Comparison of ENCODE assay signal across 20 cellular contexts in genomic region chr10:61669849-61670248, GRCh38. TPM values are rescaled to one million over a fixed set of nuclear protein-coding genes. Genes with fewer than 3 reads are reported as not detected.
DNase-seq lines count a peak whose midpoint lies in the region; ATAC-seq, FAIRE-seq and TF ChIP-seq lines count a peak whose summit lies in the region.
"Had no signal": no experiment of that assay in that cellular context is flagged by ENCODE, and none has a peak within 500 bp of the region (broad histone marks: within the 10 kb centered on the region; RNA-seq: fewer than 3 reads in every experiment).

No MANE protein-coding gene starts in this region.

- H3K9me3 Mint-ChIP-seq in activated T-cell treated with anti-CD3 and anti-CD28 coated beads, Interleukin-2, amount 50 U/mL, for 24 hours, result no peaks in the 10 kb centered on the region
- H3K9me3 Mint-ChIP-seq: GM23338, HFFc6 had no signal

- no peak overlapping the region for H3K4me3 ChIP-seq in body of pancreas
- H3K4me3 ChIP-seq: BLaER1, GM23338 had no signal

- no peaks in the 10 kb centered on the region for H3K27me3 ChIP-seq in body of pancreas
- H3K27me3 ChIP-seq: BLaER1 had no signal

- intact Hi-C loops in body of pancreas (cut with DNase I), result no loop called here

- H3K9me3 ChIP-seq in body of pancreas, result no peaks in the 10 kb centered on the region
- H3K9me3 ChIP-seq: BLaER1 had no signal

- DNase-seq in NCI-H69 (lab: John Stamatoyannopoulos, UW), result peak; percentile 4
- no peak for DNase-seq in body of pancreas
- no peak for DNase-seq in activated T-cell treated with anti-CD3 and anti-CD28 coated beads, Interleukin-2, amount 50 U/mL, for 24 hours
- DNase-seq in DMS79 (lab: John Stamatoyannopoulos, UW), result no peak
- DNase-seq: 8988T; CD4-positive, alpha-beta memory T cell; DMS153; DMS79 treated with DMSO at 0.1 percent for 48 hours; GF-D8; HFFc6 had no signal

- peak; percentile 26 for FAIRE-seq in endometrium (lab: Jason Lieb, UNC)
- FAIRE-seq: H54, HepG2 had no signal

- no peak for TF ChIP-seq CTCF in body of pancreas (IDR thresholded peaks at IDR 0.05)

- H3K27me3 Mint-ChIP-seq in activated T-cell treated with anti-CD3 and anti-CD28 coated beads, Interleukin-2, amount 50 U/mL, for 24 hours, result peaks cover 13% of the 10 kb centered on the region

- no peaks in the 10 kb centered on the region for H3K36me3 ChIP-seq in body of pancreas (replicated peaks in 1 of 2; ENCODE audit: insufficient read depth in 1 of 2, low read depth in 2 of 2)
- H3K36me3 ChIP-seq: BLaER1 had no signal

- no peak overlapping the region for H3K27ac Mint-ChIP-seq in activated T-cell treated with anti-CD3 and anti-CD28 coated beads, Interleukin-2, amount 50 U/mL, for 24 hours
- H3K27ac Mint-ChIP-seq: CD14-positive monocyte; CD4-positive, alpha-beta memory T cell; GM23338; HFFc6 had no signal

- TF ChIP-seq POLR2A in body of pancreas (IDR thresholded peaks at IDR 0.05), result no peak

- no peak overlapping the region for H3K27ac ChIP-seq in body of pancreas
- H3K27ac ChIP-seq: BLaER1 had no signal

- H3K4me3 Mint-ChIP-seq in activated T-cell treated with anti-CD3 and anti-CD28 coated beads, Interleukin-2, amount 50 U/mL, for 24 hours, result no peak overlapping the region
- H3K4me3 Mint-ChIP-seq: CD14-positive monocyte; CD4-positive, alpha-beta memory T cell; GM23338; HFFc6 had no signal

- H3K4me1 ChIP-seq in body of pancreas, result no peaks in the 10 kb centered on the region
- H3K4me1 ChIP-seq: BLaER1 had no signal

- ATAC-seq in SK-N-SH treated with all-trans-retinoic acid at 6 μM for 48 hours (no peak), body of pancreas (no peak), HG03196 (IDR thresholded peaks at IDR 0.05; ENCODE audit: unreplicated experiment) (no peak)
- ATAC-seq: GM23338, HCT116, HepG2 had no signal

- H3K36me3 Mint-ChIP-seq in activated T-cell treated with anti-CD3 and anti-CD28 coated beads, Interleukin-2, amount 50 U/mL, for 24 hours (ENCODE audit: low read depth), result no peaks in the 10 kb centered on the region
- H3K36me3 Mint-ChIP-seq: CD14-positive monocyte; CD4-positive, alpha-beta memory T cell had no signal

- H3K4me1 Mint-ChIP-seq in activated T-cell treated with anti-CD3 and anti-CD28 coated beads, Interleukin-2, amount 50 U/mL, for 24 hours (ENCODE audit: low read depth), result no peaks in the 10 kb centered on the region
- H3K4me1 Mint-ChIP-seq: CD14-positive monocyte; CD4-positive, alpha-beta memory T cell; GM23338 had no signal

TF ChIP-seq in SK-N-SH treated with all-trans-retinoic acid at 6 μM for 48 hours, 23 proteins besides CTCF, POLR2A, EP300 and RAD21:
- TF ChIP-seq ARNTL (CRISPR knock-in tag; IDR thresholded peaks at IDR 0.05; ENCODE audit: borderline replicate concordance, low read depth), result no peak
- TF ChIP-seq, protein P1, sequence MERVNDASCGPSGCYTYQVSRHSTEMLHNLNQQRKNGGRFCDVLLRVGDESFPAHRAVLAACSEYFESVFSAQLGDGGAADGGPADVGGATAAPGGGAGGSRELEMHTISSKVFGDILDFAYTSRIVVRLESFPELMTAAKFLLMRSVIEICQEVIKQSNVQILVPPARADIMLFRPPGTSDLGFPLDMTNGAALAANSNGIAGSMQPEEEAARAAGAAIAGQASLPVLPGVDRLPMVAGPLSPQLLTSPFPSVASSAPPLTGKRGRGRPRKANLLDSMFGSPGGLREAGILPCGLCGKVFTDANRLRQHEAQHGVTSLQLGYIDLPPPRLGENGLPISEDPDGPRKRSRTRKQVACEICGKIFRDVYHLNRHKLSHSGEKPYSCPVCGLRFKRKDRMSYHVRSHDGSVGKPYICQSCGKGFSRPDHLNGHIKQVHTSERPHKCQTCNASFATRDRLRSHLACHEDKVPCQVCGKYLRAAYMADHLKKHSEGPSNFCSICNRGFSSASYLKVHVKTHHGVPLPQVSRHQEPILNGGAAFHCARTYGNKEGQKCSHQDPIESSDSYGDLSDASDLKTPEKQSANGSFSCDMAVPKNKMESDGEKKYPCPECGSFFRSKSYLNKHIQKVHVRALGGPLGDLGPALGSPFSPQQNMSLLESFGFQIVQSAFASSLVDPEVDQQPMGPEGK (CRISPR knock-in tag; IDR thresholded peaks at IDR 0.05; ENCODE audit: borderline replicate concordance), result no peak
- TF ChIP-seq ZNF70 (CRISPR knock-in tag; IDR thresholded peaks at IDR 0.05), result no peak
- TF ChIP-seq ZFP3 (CRISPR knock-in tag; IDR thresholded peaks at IDR 0.05), result no peak
- peak; percentile 76 for TF ChIP-seq ISL1 (CRISPR knock-in tag; IDR thresholded peaks at IDR 0.05)
- TF ChIP-seq ESRRG (CRISPR knock-in tag; IDR thresholded peaks at IDR 0.05), result no peak
- no peak for TF ChIP-seq BACH2 (CRISPR knock-in tag; IDR thresholded peaks at IDR 0.05; ENCODE audit: borderline replicate concordance)
- no peak for TF ChIP-seq TOX (CRISPR knock-in tag; IDR thresholded peaks at IDR 0.05; ENCODE audit: borderline replicate concordance)
- no peak for TF ChIP-seq SNAI2 (CRISPR knock-in tag; IDR thresholded peaks at IDR 0.05)
- no peak for TF ChIP-seq RARB (CRISPR knock-in tag; IDR thresholded peaks at IDR 0.05)
- TF ChIP-seq TSHZ2 (CRISPR knock-in tag; IDR thresholded peaks at IDR 0.05), result peak; percentile 68; the same call in 1 of the 2 replicates
- TF ChIP-seq TCF4 (CRISPR knock-in tag; IDR thresholded peaks at IDR 0.05; ENCODE audit: borderline replicate concordance), result peak; percentile 76
- TF ChIP-seq ZNF565 (CRISPR knock-in tag; conservative IDR thresholded peaks at IDR 0.05; ENCODE audit: low read depth), result no peak
- no peak for TF ChIP-seq CSDC2 (CRISPR knock-in tag; IDR thresholded peaks at IDR 0.05)
- TF ChIP-seq, protein P2, sequence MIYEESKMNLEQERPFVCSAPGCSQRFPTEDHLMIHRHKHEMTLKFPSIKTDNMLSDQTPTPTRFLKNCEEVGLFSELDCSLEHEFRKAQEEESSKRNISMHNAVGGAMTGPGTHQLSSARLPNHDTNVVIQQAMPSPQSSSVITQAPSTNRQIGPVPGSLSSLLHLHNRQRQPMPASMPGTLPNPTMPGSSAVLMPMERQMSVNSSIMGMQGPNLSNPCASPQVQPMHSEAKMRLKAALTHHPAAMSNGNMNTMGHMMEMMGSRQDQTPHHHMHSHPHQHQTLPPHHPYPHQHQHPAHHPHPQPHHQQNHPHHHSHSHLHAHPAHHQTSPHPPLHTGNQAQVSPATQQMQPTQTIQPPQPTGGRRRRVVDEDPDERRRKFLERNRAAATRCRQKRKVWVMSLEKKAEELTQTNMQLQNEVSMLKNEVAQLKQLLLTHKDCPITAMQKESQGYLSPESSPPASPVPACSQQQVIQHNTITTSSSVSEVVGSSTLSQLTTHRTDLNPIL (CRISPR knock-in tag; IDR thresholded peaks at IDR 0.05; ENCODE audit: low read depth), result no peak
- no peak for TF ChIP-seq ZNF8 (CRISPR knock-in tag; IDR thresholded peaks at IDR 0.05)
- TF ChIP-seq OSR1 (CRISPR knock-in tag; IDR thresholded peaks at IDR 0.05), result no peak
- TF ChIP-seq PPARA (CRISPR knock-in tag; IDR thresholded peaks at IDR 0.05; ENCODE audit: borderline replicate concordance), result no peak

RNA-seq across cellular contexts. Expression of gene CABCOCO1, which starts 7.1 kb away (rescaled TPM):
- not detected for total RNA-seq in body of pancreas
- total RNA-seq: A673; CD4-positive, alpha-beta memory T cell; GM23338; HepG2 had no signal
